ENCODE assay signal across 10 cellular contexts in genomic region chr5:58491216-58491892, GRCh38. TPM values are rescaled to one million over a fixed set of nuclear protein-coding genes. Genes with fewer than 3 reads are reported as not detected.
DNase-seq lines count a peak whose midpoint lies in the region; ATAC-seq and TF ChIP-seq lines count a peak whose summit lies in the region.
"Had no signal": no experiment of that assay in that cellular context is flagged by ENCODE, and none has a peak within 500 bp of the region (broad histone marks: within the 10 kb centered on the region; RNA-seq: fewer than 3 reads in every experiment).

Gene GAPT, plus strand, starts transcription at chr5:58491435. Its CDS starts 3,102 bp downstream, at chr5:58494537.

- peak within 1 kb of the TSS; percentile 51 for H3K27ac Mint-ChIP-seq in stimulated activated naive CD8-positive, alpha-beta T cell treated with anti-CD3 and anti-CD28 coated beads, Interleukin-15, Interleukin-2, amounts not matched to agents 100 ng/mL and 50 ng/mL, for 24 hours
- H3K27ac Mint-ChIP-seq in T-helper 17 cell = no peak within 1 kb of the TSS
- no peak within 1 kb of the TSS for H3K27ac Mint-ChIP-seq in activated T-helper 1 cell treated with anti-CD3 and anti-CD28 coated beads, Interleukin-12 subunit alpha, Interleukin-12 subunit beta, Interleukin-2, Interleukin-4 antibody, amounts not matched to agents 30 ng/mL and 10 ng/mL and 1 ng/mL, durations not matched to agents 14 hours and 24 hours and 36 hours

- H3K27ac ChIP-seq in left ventricle myocardium inferior (replicated peaks) (no peak within 1 kb of the TSS), uterus (no peak within 1 kb of the TSS)
- H3K27ac ChIP-seq: 22Rv1 had no signal

- H3K36me3 ChIP-seq in left ventricle myocardium inferior (no peaks in the 10 kb centered on the region), uterus (no peaks in the 10 kb centered on the region)

- peaks cover 60% of the 10 kb centered on the region for H3K27me3 ChIP-seq in left ventricle myocardium inferior (ENCODE audit: low read depth)
- H3K27me3 ChIP-seq in uterus = no peaks in the 10 kb centered on the region

- no peaks in the 10 kb centered on the region for H3K4me1 ChIP-seq in left ventricle myocardium inferior
- H3K4me1 ChIP-seq in uterus = no peaks in the 10 kb centered on the region

- DNase-seq in stimulated activated naive CD8-positive, alpha-beta T cell treated with anti-CD3 and anti-CD28 coated beads, Interleukin-15, Interleukin-2, amounts not matched to agents 100 U/mL and 50 U/mL, for 24 hours = no peak
- DNase-seq in T-helper 17 cell (no peak), left ventricle myocardium inferior (no peak), SHP77 (lab: John Stamatoyannopoulos, UW) (no peak), uterus (no peak)
- no peak for DNase-seq in activated T-helper 1 cell treated with anti-CD3 and anti-CD28 coated beads, Interleukin-12 subunit alpha, Interleukin-12 subunit beta, Interleukin-2, Interleukin-4 antibody, amounts not matched to agents 30 ng/mL and 10 ng/mL and 1 ng/mL, durations not matched to agents 14 hours and 24 hours and 36 hours (ENCODE audit: low spot score)
- DNase-seq: NCI-H2227 treated with DMSO at 0.1 percent for 48 hours had no signal

- peaks cover 15% of the 10 kb centered on the region for H3K4me1 Mint-ChIP-seq in stimulated activated naive CD8-positive, alpha-beta T cell treated with anti-CD3 and anti-CD28 coated beads, Interleukin-15, Interleukin-2, amounts not matched to agents 100 ng/mL and 50 ng/mL, for 24 hours (ENCODE audit: low read depth)
- H3K4me1 Mint-ChIP-seq in T-helper 17 cell = peaks cover 6% of the 10 kb centered on the region
- H3K4me1 Mint-ChIP-seq in activated T-helper 1 cell treated with anti-CD3 and anti-CD28 coated beads, Interleukin-12 subunit alpha, Interleukin-12 subunit beta, Interleukin-2, Interleukin-4 antibody, amounts not matched to agents 30 ng/mL and 10 ng/mL and 1 ng/mL, durations not matched to agents 14 hours and 24 hours and 36 hours (ENCODE audit: low read depth) = no peaks in the 10 kb centered on the region

- H3K9me3 Mint-ChIP-seq in stimulated activated naive CD8-positive, alpha-beta T cell treated with anti-CD3 and anti-CD28 coated beads, Interleukin-15, Interleukin-2, amounts not matched to agents 100 ng/mL and 50 ng/mL, for 24 hours = no peaks in the 10 kb centered on the region
- no peaks in the 10 kb centered on the region for H3K9me3 Mint-ChIP-seq in activated T-helper 1 cell treated with anti-CD3 and anti-CD28 coated beads, Interleukin-12 subunit alpha, Interleukin-12 subunit beta, Interleukin-2, Interleukin-4 antibody, amounts not matched to agents 30 ng/mL and 10 ng/mL and 1 ng/mL, durations not matched to agents 14 hours and 24 hours and 36 hours

- H3K27me3 Mint-ChIP-seq in stimulated activated naive CD8-positive, alpha-beta T cell treated with anti-CD3 and anti-CD28 coated beads, Interleukin-15, Interleukin-2, amounts not matched to agents 100 ng/mL and 50 ng/mL, for 24 hours = peaks cover 14% of the 10 kb centered on the region
- H3K27me3 Mint-ChIP-seq in T-helper 17 cell = peaks cover 64% of the 10 kb centered on the region
- H3K27me3 Mint-ChIP-seq in activated T-helper 1 cell treated with anti-CD3 and anti-CD28 coated beads, Interleukin-12 subunit alpha, Interleukin-12 subunit beta, Interleukin-2, Interleukin-4 antibody, amounts not matched to agents 30 ng/mL and 10 ng/mL and 1 ng/mL, durations not matched to agents 14 hours and 24 hours and 36 hours (ENCODE audit: insufficient read depth) = peaks cover 22% of the 10 kb centered on the region

- ATAC-seq in stimulated activated naive CD8-positive, alpha-beta T cell treated with anti-CD3 and anti-CD28 coated beads, Interleukin-15, Interleukin-2, amounts not matched to agents 100 U/mL and 50 U/mL, for 24 hours = no peak
- ATAC-seq in HG03139 (IDR thresholded peaks at IDR 0.05; ENCODE audit: unreplicated experiment) (peak; percentile 83), T-helper 17 cell (peak; percentile 62)

- peak within 1 kb of the TSS; percentile 57 for H3K4me3 Mint-ChIP-seq in stimulated activated naive CD8-positive, alpha-beta T cell treated with anti-CD3 and anti-CD28 coated beads, Interleukin-15, Interleukin-2, amounts not matched to agents 100 ng/mL and 50 ng/mL, for 24 hours
- H3K4me3 Mint-ChIP-seq in T-helper 17 cell = no peak within 1 kb of the TSS
- no peak within 1 kb of the TSS for H3K4me3 Mint-ChIP-seq in activated T-helper 1 cell treated with anti-CD3 and anti-CD28 coated beads, Interleukin-12 subunit alpha, Interleukin-12 subunit beta, Interleukin-2, Interleukin-4 antibody, amounts not matched to agents 30 ng/mL and 10 ng/mL and 1 ng/mL, durations not matched to agents 14 hours and 24 hours and 36 hours

- no peak for TF ChIP-seq CTCF in left ventricle myocardium inferior (IDR thresholded peaks at IDR 0.05; ENCODE audit: borderline replicate concordance)
- no peak for TF ChIP-seq CTCF in uterus (IDR thresholded peaks at IDR 0.05)

- no peak for TF ChIP-seq POLR2A in uterus (IDR thresholded peaks at IDR 0.05)

- H3K36me3 Mint-ChIP-seq in stimulated activated naive CD8-positive, alpha-beta T cell treated with anti-CD3 and anti-CD28 coated beads, Interleukin-15, Interleukin-2, amounts not matched to agents 100 ng/mL and 50 ng/mL, for 24 hours (ENCODE audit: low read depth) = no peaks in the 10 kb centered on the region
- peaks cover 4% of the 10 kb centered on the region for H3K36me3 Mint-ChIP-seq in T-helper 17 cell (ENCODE audit: low read depth)
- H3K36me3 Mint-ChIP-seq in activated T-helper 1 cell treated with anti-CD3 and anti-CD28 coated beads, Interleukin-12 subunit alpha, Interleukin-12 subunit beta, Interleukin-2, Interleukin-4 antibody, amounts not matched to agents 30 ng/mL and 10 ng/mL and 1 ng/mL, durations not matched to agents 14 hours and 24 hours and 36 hours (ENCODE audit: low read depth) = no peaks in the 10 kb centered on the region

- H3K9me3 ChIP-seq in T-helper 17 cell (ENCODE audit: control insufficient read depth, low read length, poor library complexity, severe bottlenecking) (no peaks in the 10 kb centered on the region), left ventricle myocardium inferior (replicated peaks) (no peaks in the 10 kb centered on the region), uterus (no peaks in the 10 kb centered on the region)

- intact Hi-C loops in left ventricle myocardium inferior (cut with micrococcal nuclease) = no loop called here
- intact Hi-C loops in activated T-helper 1 cell treated with anti-CD3 and anti-CD28 coated beads, Interleukin-12 subunit alpha, Interleukin-12 subunit beta, Interleukin-2, Interleukin-4 antibody, amounts not matched to agents 30 ng/mL and 10 ng/mL and 1 ng/mL, durations not matched to agents 14 hours and 24 hours and 36 hours (cut with micrococcal nuclease) = no loop called here
- intact Hi-C loops in uterus (cut with DNase I; ENCODE audit: low total_unique reads) = no loop called here

- H3K4me3 ChIP-seq in left ventricle myocardium inferior (no peak within 1 kb of the TSS), uterus (no peak within 1 kb of the TSS)

RNA-seq across cellular contexts. Expression of gene GAPT, which starts in this region (rescaled TPM):
- total RNA-seq in T-helper 17 cell = 1 to 10 TPM in 1 of 2 donors, not detected in 1; 2.0 TPM
- 0.22 TPM for total RNA-seq in left ventricle myocardium inferior
- not detected in 2 replicates for total RNA-seq in activated T-helper 1 cell treated with anti-CD3 and anti-CD28 coated beads, Interleukin-12 subunit alpha, Interleukin-12 subunit beta, Interleukin-2, Interleukin-4 antibody, amounts not matched to agents 30 ng/mL and 10 ng/mL and 1 ng/mL, durations not matched to agents 14 hours and 24 hours and 36 hours
- total RNA-seq in uterus = 1 to 10 TPM in 1 of 4 donors, under 1 TPM in 2, not detected in 1; 0.61 to 6.8 (median 0.97) TPM
